17 cellular contexts compared by ENCODE assay signal in the genomic region with DNA sequence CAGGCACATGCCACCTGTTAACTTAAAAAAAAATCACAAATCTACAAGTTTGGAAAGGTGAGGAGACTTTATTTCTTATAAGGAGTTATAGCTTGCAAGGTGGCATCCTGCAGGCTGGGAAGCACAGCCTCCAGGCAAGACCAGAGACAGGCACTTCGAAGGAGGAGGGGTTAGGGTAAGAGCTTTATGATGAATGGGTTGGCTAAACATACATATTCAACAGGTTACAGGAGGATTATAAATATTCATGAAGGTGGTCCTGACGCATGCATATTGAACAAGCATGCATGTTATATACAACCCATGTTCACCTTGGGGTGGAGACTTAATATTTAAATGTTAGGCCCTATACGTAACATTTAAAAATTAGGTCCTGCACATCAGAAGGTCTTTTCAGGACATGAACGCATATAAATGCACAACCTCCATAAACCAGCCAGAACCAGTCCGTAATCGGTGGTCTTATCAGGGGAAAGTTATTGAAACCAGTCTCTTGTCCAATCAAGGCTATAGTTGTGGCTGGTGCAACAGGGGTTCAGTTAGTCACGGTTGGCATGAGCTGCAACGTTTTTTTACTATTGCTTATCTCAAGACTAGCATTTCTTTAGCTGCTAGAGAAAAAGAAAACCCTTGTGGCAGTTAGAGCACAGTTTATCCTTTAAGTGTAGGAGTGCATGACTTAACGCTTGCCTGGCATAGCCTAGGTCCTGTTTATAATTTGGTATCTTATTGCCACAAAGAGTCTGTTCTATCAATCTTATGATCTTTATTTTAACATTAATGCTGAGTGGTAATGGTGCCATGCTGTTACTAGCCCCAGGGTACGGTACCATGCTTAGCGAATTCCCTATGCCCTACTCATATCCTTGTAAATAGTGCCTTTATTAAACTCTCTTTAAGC.
DNase-seq lines count a peak whose midpoint lies in the region; ATAC-seq and TF ChIP-seq lines count a peak whose summit lies in the region.
"Had no signal": no experiment of that assay in that cellular context is flagged by ENCODE, and none has a peak within 500 bp of the region (broad histone marks: within the 10 kb centered on the region; RNA-seq: fewer than 3 reads in every experiment).

No MANE protein-coding gene starts in this region.

- H3K36me3 ChIP-seq in hepatocyte (replicated peaks; ENCODE audit: insufficient read depth, low read depth) (no peaks in the 10 kb centered on the region), tibial nerve (peaks cover 0 to 16% (median 0%) of the 10 kb centered on the region in 3 donors)

- H3K4me2 ChIP-seq in hepatocyte = peak overlapping the region; percentile 36
- H3K4me2 ChIP-seq: BLaER1 treated with 17β-estradiol and CSF1 and Interleukin-3, amounts not matched to agents 10 nM and 100 nM had no signal

- no peak overlapping the region for H2AFZ ChIP-seq in hepatocyte

- DNase-seq in NB4 (ENCODE audit: low read depth) (peak; percentile 47), WTC11 (ENCODE audit: low spot score) (no peak), hepatocyte (ENCODE audit: low spot score) (peak; percentile 11), tibial nerve (ENCODE audit: low spot score in 2 of 2) (no peak), medulla oblongata (ENCODE audit: extremely low spot score) (no peak), SHP77 (lab: John Stamatoyannopoulos, UW) (no peak), mesothelial cell of epicardium (ENCODE audit: low spot score in 2 of 2, unreplicated experiment in 2 of 2) (no peak)
- DNase-seq: HCEC 1CT, MV-4-11, NCI-H146, NCI-H2081 treated with DMSO at 0.1 percent for 48 hours, NCI-H345, NCI-H526 treated with DMSO at 0.1 percent for 48 hours had no signal

- no peaks in the 10 kb centered on the region for H3K9me2 ChIP-seq in hepatocyte (replicated peaks; ENCODE audit: insufficient read depth)

- no peak for TF ChIP-seq EP300 in tibial nerve (IDR thresholded peaks at IDR 0.05)

- CTCF ChIA-PET in WTC11 (lab: Charles Lee) = interaction anchor here (1.4 to 2.1 kb wide), 3 partner anchors 17 to 37 kb away, joined by 4 to 14 read pairs (median 4); no protein-coding TSS in a partner anchor

- H3K27me3 Mint-ChIP-seq in WTC11 (ENCODE audit: low read depth) (no peaks in the 10 kb centered on the region), mesothelial cell of epicardium (ENCODE audit: low read depth) (no peaks in the 10 kb centered on the region)
- H3K27me3 Mint-ChIP-seq: IgD-negative memory B cell had no signal

- no peaks in the 10 kb centered on the region for H3K27me3 ChIP-seq in hepatocyte
- H3K27me3 ChIP-seq in tibial nerve = no peaks in the 10 kb centered on the region
- H3K27me3 ChIP-seq: BLaER1 treated with 17β-estradiol and CSF1 and Interleukin-3, amounts not matched to agents 10 nM and 100 nM had no signal

- H3K9me3 Mint-ChIP-seq in WTC11 (no peaks in the 10 kb centered on the region), mesothelial cell of epicardium (peaks cover 8% of the 10 kb centered on the region)
- H3K9me3 Mint-ChIP-seq: IgD-negative memory B cell had no signal

- POLR2A ChIA-PET in WTC11 (lab: Charles Lee) = no interaction called here

- H3K4me1 ChIP-seq in hepatocyte (ENCODE audit: insufficient read depth) = no peaks in the 10 kb centered on the region
- H3K4me1 ChIP-seq in tibial nerve = no peaks in the 10 kb centered on the region

- H3K4me1 Mint-ChIP-seq in WTC11 = peaks cover 35% of the 10 kb centered on the region
- peaks cover 24% of the 10 kb centered on the region for H3K4me1 Mint-ChIP-seq in mesothelial cell of epicardium
- H3K4me1 Mint-ChIP-seq: IgD-negative memory B cell had no signal

- H3K9me3 ChIP-seq in hepatocyte (ENCODE audit: low read depth) (no peaks in the 10 kb centered on the region), tibial nerve (no peaks in the 10 kb centered on the region)

- H3K4me3 Mint-ChIP-seq in WTC11 (no peak overlapping the region), mesothelial cell of epicardium (no peak overlapping the region)
- H3K4me3 Mint-ChIP-seq: IgD-negative memory B cell had no signal

- TF ChIP-seq CTCF in NB4 (IDR thresholded peaks at IDR 0.05; ENCODE audit: low read depth, low read length) = no peak
- TF ChIP-seq CTCF in WTC11 (IDR thresholded peaks at IDR 0.05) = no peak
- TF ChIP-seq CTCF in hepatocyte (IDR thresholded peaks at IDR 0.05; ENCODE audit: poor library complexity) = no peak
- TF ChIP-seq CTCF in tibial nerve (IDR thresholded peaks at IDR 0.05) = no peak
- TF ChIP-seq CTCF in mesothelial cell of epicardium (IDR thresholded peaks at IDR 0.05; ENCODE audit: unreplicated experiment) = no peak

- no peak overlapping the region for H3K27ac Mint-ChIP-seq in WTC11
- H3K27ac Mint-ChIP-seq in mesothelial cell of epicardium = no peak overlapping the region
- H3K27ac Mint-ChIP-seq: IgD-negative memory B cell had no signal

- ATAC-seq in WTC11 = peak; percentile 20
- ATAC-seq: GM12878, Right ventricle myocardium inferior had no signal

- H3K27ac ChIP-seq in hepatocyte = peak overlapping the region; percentile 31
- H3K27ac ChIP-seq in tibial nerve = no peak overlapping the region
- H3K27ac ChIP-seq: BLaER1 treated with 17β-estradiol and CSF1 and Interleukin-3, amounts not matched to agents 10 nM and 100 nM had no signal

- no peaks in the 10 kb centered on the region for H3K79me2 ChIP-seq in hepatocyte

- H3K4me3 ChIP-seq in NB4 (ENCODE audit: low read depth, low read length) = no peak overlapping the region
- H3K4me3 ChIP-seq in hepatocyte = no peak overlapping the region
- H3K4me3 ChIP-seq in tibial nerve = no peak overlapping the region
- H3K4me3 ChIP-seq: BLaER1 treated with 17β-estradiol and CSF1 and Interleukin-3, amounts not matched to agents 10 nM and 100 nM; GM12878 had no signal

- no peaks in the 10 kb centered on the region for H4K20me1 ChIP-seq in hepatocyte (ENCODE audit: insufficient read depth, poor library complexity, severe bottlenecking)
- H4K20me1 ChIP-seq: BLaER1 treated with 17β-estradiol and CSF1 and Interleukin-3, amounts not matched to agents 10 nM and 100 nM had no signal

- H3K36me3 Mint-ChIP-seq in WTC11 (no peaks in the 10 kb centered on the region), mesothelial cell of epicardium (peaks cover 8% of the 10 kb centered on the region)
- H3K36me3 Mint-ChIP-seq: IgD-negative memory B cell had no signal

- no peak for TF ChIP-seq POLR2A in NB4 (IDR thresholded peaks at IDR 0.05; ENCODE audit: extremely low read depth, insufficient read length)
- no peak for TF ChIP-seq POLR2A in tibial nerve (IDR thresholded peaks at IDR 0.05)

- WGBS in hepatocyte (ENCODE audit: low lambda C conversion rate, missing lambda C conversion rate) = 60% methylated on average over 11 of the region's 11 CpGs
- WGBS in tibial nerve, 2 donors = 64 to 65% methylated on average over 11 of the region's 11 CpGs

TF ChIP-seq in WTC11, 78 proteins besides CTCF, POLR2A, EP300 and RAD21 (continues in another document):
- TF ChIP-seq, protein P1, sequence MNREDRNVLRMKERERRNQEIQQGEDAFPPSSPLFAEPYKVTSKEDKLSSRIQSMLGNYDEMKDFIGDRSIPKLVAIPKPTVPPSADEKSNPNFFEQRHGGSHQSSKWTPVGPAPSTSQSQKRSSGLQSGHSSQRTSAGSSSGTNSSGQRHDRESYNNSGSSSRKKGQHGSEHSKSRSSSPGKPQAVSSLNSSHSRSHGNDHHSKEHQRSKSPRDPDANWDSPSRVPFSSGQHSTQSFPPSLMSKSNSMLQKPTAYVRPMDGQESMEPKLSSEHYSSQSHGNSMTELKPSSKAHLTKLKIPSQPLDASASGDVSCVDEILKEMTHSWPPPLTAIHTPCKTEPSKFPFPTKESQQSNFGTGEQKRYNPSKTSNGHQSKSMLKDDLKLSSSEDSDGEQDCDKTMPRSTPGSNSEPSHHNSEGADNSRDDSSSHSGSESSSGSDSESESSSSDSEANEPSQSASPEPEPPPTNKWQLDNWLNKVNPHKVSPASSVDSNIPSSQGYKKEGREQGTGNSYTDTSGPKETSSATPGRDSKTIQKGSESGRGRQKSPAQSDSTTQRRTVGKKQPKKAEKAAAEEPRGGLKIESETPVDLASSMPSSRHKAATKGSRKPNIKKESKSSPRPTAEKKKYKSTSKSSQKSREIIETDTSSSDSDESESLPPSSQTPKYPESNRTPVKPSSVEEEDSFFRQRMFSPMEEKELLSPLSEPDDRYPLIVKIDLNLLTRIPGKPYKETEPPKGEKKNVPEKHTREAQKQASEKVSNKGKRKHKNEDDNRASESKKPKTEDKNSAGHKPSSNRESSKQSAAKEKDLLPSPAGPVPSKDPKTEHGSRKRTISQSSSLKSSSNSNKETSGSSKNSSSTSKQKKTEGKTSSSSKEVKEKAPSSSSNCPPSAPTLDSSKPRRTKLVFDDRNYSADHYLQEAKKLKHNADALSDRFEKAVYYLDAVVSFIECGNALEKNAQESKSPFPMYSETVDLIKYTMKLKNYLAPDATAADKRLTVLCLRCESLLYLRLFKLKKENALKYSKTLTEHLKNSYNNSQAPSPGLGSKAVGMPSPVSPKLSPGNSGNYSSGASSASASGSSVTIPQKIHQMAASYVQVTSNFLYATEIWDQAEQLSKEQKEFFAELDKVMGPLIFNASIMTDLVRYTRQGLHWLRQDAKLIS (CRISPR knock-in tag; IDR thresholded peaks at IDR 0.05; ENCODE audit: borderline replicate concordance) = no peak
- TF ChIP-seq ZBTB21 (CRISPR knock-in tag; IDR thresholded peaks at IDR 0.05; ENCODE audit: borderline replicate concordance) (no peak), ZNF138 (CRISPR knock-in tag; conservative IDR thresholded peaks at IDR 0.05) (no peak), HMGA2 (CRISPR knock-in tag; IDR thresholded peaks at IDR 0.05) (no peak), GRHL2 (CRISPR knock-in tag; IDR thresholded peaks at IDR 0.05; ENCODE audit: insufficient replicate concordance, severe bottlenecking) (no peak), MXD4 (CRISPR knock-in tag; IDR thresholded peaks at IDR 0.05; ENCODE audit: borderline replicate concordance) (no peak), ATF1 (CRISPR knock-in tag; IDR thresholded peaks at IDR 0.05) (no peak), ELF4 (CRISPR knock-in tag; IDR thresholded peaks at IDR 0.05; ENCODE audit: low read depth) (no peak)
- TF ChIP-seq, protein P2, sequence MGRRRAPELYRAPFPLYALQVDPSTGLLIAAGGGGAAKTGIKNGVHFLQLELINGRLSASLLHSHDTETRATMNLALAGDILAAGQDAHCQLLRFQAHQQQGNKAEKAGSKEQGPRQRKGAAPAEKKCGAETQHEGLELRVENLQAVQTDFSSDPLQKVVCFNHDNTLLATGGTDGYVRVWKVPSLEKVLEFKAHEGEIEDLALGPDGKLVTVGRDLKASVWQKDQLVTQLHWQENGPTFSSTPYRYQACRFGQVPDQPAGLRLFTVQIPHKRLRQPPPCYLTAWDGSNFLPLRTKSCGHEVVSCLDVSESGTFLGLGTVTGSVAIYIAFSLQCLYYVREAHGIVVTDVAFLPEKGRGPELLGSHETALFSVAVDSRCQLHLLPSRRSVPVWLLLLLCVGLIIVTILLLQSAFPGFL (CRISPR knock-in tag; IDR thresholded peaks at IDR 0.05; ENCODE audit: borderline replicate concordance) = no peak

Comparison
In these comparisons a context has a peak if more than half of its experiments do, and no peak if none do; other contexts are left out.
1. DNase-seq: peak in NB4 (single experiment) and hepatocyte (single experiment); none in WTC11 (single experiment), tibial nerve (0 of 2), medulla oblongata (single experiment), SHP77 (0 of 2) and mesothelial cell of epicardium (0 of 2).